8 cellular contexts compared by ENCODE assay signal in genomic region chr17:39867084-39867890, GRCh38. TPM values are rescaled to one million over a fixed set of nuclear protein-coding genes. Genes with fewer than 3 reads are reported as not detected.
DNase-seq lines count a peak whose midpoint lies in the region; ATAC-seq and TF ChIP-seq lines count a peak whose summit lies in the region.
"Had no signal": no experiment of that assay in that cellular context is flagged by ENCODE, and none has a peak within 500 bp of the region (broad histone marks: within the 10 kb centered on the region; RNA-seq: fewer than 3 reads in every experiment).

No MANE protein-coding gene starts in this region.

- H3K4me1 ChIP-seq in A673 (ENCODE audit: insufficient read depth, low read length, poor library complexity, severe bottlenecking) = no peaks in the 10 kb centered on the region

- BruUV-seq in A673 (replicated peaks; lab: Mats Ljungman, UMichigan) = no TSS peak

- CTCF ChIA-PET in activated naive CD4-positive, alpha-beta T cell treated with anti-CD3 and anti-CD28 coated beads, Interleukin-2, amount 10 ng/mL, durations not matched to agents 7 days and 5 days (lab: Charles Lee) = no interaction called here
- CTCF ChIA-PET in A673 (lab: Charles Lee) = no interaction called here

- H3K4me3 Mint-ChIP-seq in activated naive CD4-positive, alpha-beta T cell treated with anti-CD3 and anti-CD28 coated beads, Interleukin-2, amount 10 ng/mL, durations not matched to agents 7 days and 5 days = peak overlapping the region; percentile 46
- peak overlapping the region; percentile 75 to 83 for H3K4me3 Mint-ChIP-seq in stimulated activated naive B cell treated with anti-CD40 and anti-IgM and Interleukin-4, amounts not matched to agents 10 μg/mL and 1 μg/mL and 100 μg/mL, for 72 hours
- no peak overlapping the region for H3K4me3 Mint-ChIP-seq in progenitor cell of endocrine pancreas (ENCODE audit: low read depth)

- peak; percentile 40 for DNase-seq in activated naive CD4-positive, alpha-beta T cell treated with anti-CD3 and anti-CD28 coated beads, Interleukin-2, amount 10 ng/mL, durations not matched to agents 7 days and 5 days
- DNase-seq in stimulated activated naive B cell treated with anti-CD40 and anti-IgM and Interleukin-4, amounts not matched to agents 10 μg/mL and 1 μg/mL and 100 μg/mL, for 72 hours = peak; percentile 61
- DNase-seq in NCI-H446 treated with DMSO at 0.1 percent for 48 hours (lab: John Stamatoyannopoulos, UW) (no peak), progenitor cell of endocrine pancreas (ENCODE audit: low spot score, unreplicated experiment) (no peak), A673 (ENCODE audit: low spot score) (no peak)

- no peak overlapping the region for H3K27ac ChIP-seq in A673 (ENCODE audit: low read depth, low read length, poor library complexity, severe bottlenecking)

- peak; percentile 48 for ATAC-seq in GM19467 (IDR thresholded peaks at IDR 0.05; ENCODE audit: unreplicated experiment)
- peak; percentile 47 for ATAC-seq in HG03520 (IDR thresholded peaks at IDR 0.05; ENCODE audit: unreplicated experiment)
- peak; percentile 56 to 57 for ATAC-seq in stimulated activated naive B cell treated with anti-CD40 and anti-IgM and Interleukin-4, amounts not matched to agents 10 μg/mL and 1 μg/mL and 100 μg/mL, for 72 hours (replicated peaks)

- no peaks in the 10 kb centered on the region for H3K36me3 ChIP-seq in A673 (ENCODE audit: insufficient read depth, low read length, poor library complexity, severe bottlenecking)

- peaks cover 37% of the 10 kb centered on the region for H3K27me3 ChIP-seq in A673 (replicated peaks; ENCODE audit: insufficient read depth, low read depth, low read length, poor library complexity)

- intact Hi-C loops in A673 (cut with micrococcal nuclease; ENCODE audit: unreplicated experiment) = no loop called here

- H3K27me3 Mint-ChIP-seq in activated naive CD4-positive, alpha-beta T cell treated with anti-CD3 and anti-CD28 coated beads, Interleukin-2, amount 10 ng/mL, durations not matched to agents 7 days and 5 days = peaks cover 27% of the 10 kb centered on the region
- H3K27me3 Mint-ChIP-seq in stimulated activated naive B cell treated with anti-CD40 and anti-IgM and Interleukin-4, amounts not matched to agents 10 μg/mL and 1 μg/mL and 100 μg/mL, for 72 hours = no peaks in the 10 kb centered on the region
- H3K27me3 Mint-ChIP-seq in progenitor cell of endocrine pancreas = peaks cover 57% of the 10 kb centered on the region

- peak overlapping the region; percentile 79 for H3K27ac Mint-ChIP-seq in activated naive CD4-positive, alpha-beta T cell treated with anti-CD3 and anti-CD28 coated beads, Interleukin-2, amount 10 ng/mL, durations not matched to agents 7 days and 5 days
- H3K27ac Mint-ChIP-seq in stimulated activated naive B cell treated with anti-CD40 and anti-IgM and Interleukin-4, amounts not matched to agents 10 μg/mL and 1 μg/mL and 100 μg/mL, for 72 hours = peak overlapping the region; percentile 98
- H3K27ac Mint-ChIP-seq in progenitor cell of endocrine pancreas = no peak overlapping the region

- POLR2A ChIA-PET in A673 (lab: Charles Lee; ENCODE audit: low non-redundant PET) = no interaction called here

- H3K4me1 Mint-ChIP-seq in activated naive CD4-positive, alpha-beta T cell treated with anti-CD3 and anti-CD28 coated beads, Interleukin-2, amount 10 ng/mL, durations not matched to agents 7 days and 5 days = peaks cover 61% of the 10 kb centered on the region
- peaks cover 24 to 50% of the 10 kb centered on the region in 2 donors for H3K4me1 Mint-ChIP-seq in stimulated activated naive B cell treated with anti-CD40 and anti-IgM and Interleukin-4, amounts not matched to agents 10 μg/mL and 1 μg/mL and 100 μg/mL, for 72 hours
- H3K4me1 Mint-ChIP-seq in progenitor cell of endocrine pancreas (ENCODE audit: low read depth) = no peaks in the 10 kb centered on the region

- H3K9me3 Mint-ChIP-seq in activated naive CD4-positive, alpha-beta T cell treated with anti-CD3 and anti-CD28 coated beads, Interleukin-2, amount 10 ng/mL, durations not matched to agents 7 days and 5 days = peaks cover 1% of the 10 kb centered on the region
- H3K9me3 Mint-ChIP-seq in stimulated activated naive B cell treated with anti-CD40 and anti-IgM and Interleukin-4, amounts not matched to agents 10 μg/mL and 1 μg/mL and 100 μg/mL, for 72 hours = peaks cover 0 to 4% of the 10 kb centered on the region in 2 donors
- H3K9me3 Mint-ChIP-seq in progenitor cell of endocrine pancreas (ENCODE audit: low read depth) = peaks cover 9% of the 10 kb centered on the region

- no peaks in the 10 kb centered on the region for H3K9me3 ChIP-seq in A673 (ENCODE audit: low read depth, low read length, poor library complexity, severe bottlenecking)

- TF ChIP-seq CTCF in progenitor cell of endocrine pancreas (IDR thresholded peaks at IDR 0.05; ENCODE audit: unreplicated experiment) (no peak), A673 (conservative IDR thresholded peaks at IDR 0.05; ENCODE audit: low read depth, low read length) (no peak)

- no peak overlapping the region for H3K4me3 ChIP-seq in A673 (ENCODE audit: low read depth, low read length, poor library complexity, severe bottlenecking)

- H3K36me3 Mint-ChIP-seq in activated naive CD4-positive, alpha-beta T cell treated with anti-CD3 and anti-CD28 coated beads, Interleukin-2, amount 10 ng/mL, durations not matched to agents 7 days and 5 days = peaks cover 3% of the 10 kb centered on the region
- peaks cover 8 to 13% of the 10 kb centered on the region in 2 donors for H3K36me3 Mint-ChIP-seq in stimulated activated naive B cell treated with anti-CD40 and anti-IgM and Interleukin-4, amounts not matched to agents 10 μg/mL and 1 μg/mL and 100 μg/mL, for 72 hours
- H3K36me3 Mint-ChIP-seq in progenitor cell of endocrine pancreas (ENCODE audit: insufficient read depth) = no peaks in the 10 kb centered on the region

RNA-seq across cellular contexts. Expression of gene ZPBP2, which starts 0.7 kb away (rescaled TPM):
- total RNA-seq in progenitor cell of endocrine pancreas = not detected in 2 replicates
- total RNA-seq in A673 (2021) = not detected in 2 replicates
- total RNA-seq: RPMI7951 had no signal

RNA-seq across cellular contexts. Expression of gene IKZF3, which starts 3.2 kb away (rescaled TPM):
- total RNA-seq in progenitor cell of endocrine pancreas = not detected in 2 replicates
- total RNA-seq in A673 (2021) = not detected in 2 replicates
- total RNA-seq: RPMI7951 had no signal

RNA-seq across cellular contexts. Expression of gene GSDMB, which starts 51.1 kb away (rescaled TPM):
- total RNA-seq in progenitor cell of endocrine pancreas (25.7 and 25.9 TPM in 2 replicates), A673 (2021) (5.0 and 5.3 TPM in 2 replicates)

Comparison
In these comparisons a context has a peak if more than half of its experiments do, and no peak if none do; other contexts are left out.
1. DNase-seq: peak in activated naive CD4-positive, alpha-beta T cell treated with anti-CD3 and anti-CD28 coated beads, Interleukin-2, amount 10 ng/mL, durations not matched to agents 7 days and 5 days (single experiment) and stimulated activated naive B cell treated with anti-CD40 and anti-IgM and Interleukin-4, amounts not matched to agents 10 μg/mL and 1 μg/mL and 100 μg/mL, for 72 hours (single experiment); none in NCI-H446 treated with DMSO at 0.1 percent for 48 hours (single experiment), progenitor cell of endocrine pancreas (single experiment) and A673 (single experiment).
2. Peak in every context shown above with its lines, with median percentiles within 50 percentile points of each other: ATAC-seq.